12 cellular contexts compared by ENCODE assay signal in the genomic region with DNA sequence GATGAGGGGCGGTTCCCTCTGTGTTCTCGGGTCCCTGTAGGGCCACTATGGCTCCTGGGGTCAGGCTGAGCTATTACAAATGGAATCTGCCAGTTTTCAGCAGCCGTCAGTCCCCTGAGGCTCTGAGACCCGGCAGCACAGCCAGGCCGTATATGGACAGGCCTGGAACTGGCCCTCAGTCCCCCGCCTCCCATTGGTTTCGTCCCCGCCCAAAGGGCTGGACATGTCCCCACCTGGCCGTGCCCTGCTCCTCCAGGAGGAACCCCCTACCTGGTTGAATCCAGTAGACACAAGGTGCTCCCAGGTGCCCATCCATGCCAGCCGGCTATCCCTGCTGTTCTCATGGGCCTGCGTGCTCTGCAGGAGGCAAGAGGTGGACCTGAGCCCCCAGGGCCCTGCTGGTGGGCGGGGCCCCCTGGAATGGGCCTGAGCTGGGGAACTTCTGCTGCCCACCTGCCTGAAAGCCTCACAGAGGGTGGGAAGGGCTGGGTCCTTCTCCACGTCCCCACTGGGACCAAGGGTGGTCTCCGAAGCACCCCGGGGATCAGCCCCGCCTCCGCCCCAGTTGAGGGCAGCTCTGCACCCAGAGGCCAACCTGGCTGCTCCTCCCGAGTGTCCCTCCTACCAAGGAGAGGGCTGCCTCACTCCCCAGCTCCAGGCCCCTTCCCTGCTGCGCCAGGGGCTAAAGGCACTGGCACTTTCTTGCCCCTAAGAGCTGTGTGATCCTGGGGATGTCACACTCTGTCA. TPM values are rescaled to one million over a fixed set of nuclear protein-coding genes. Genes with fewer than 3 reads are reported as not detected.
DNase-seq lines count a peak whose midpoint lies in the region; ATAC-seq and TF ChIP-seq lines count a peak whose summit lies in the region.
"Had no signal": no experiment of that assay in that cellular context is flagged by ENCODE, and none has a peak within 500 bp of the region (broad histone marks: within the 10 kb centered on the region; RNA-seq: fewer than 3 reads in every experiment).

No MANE protein-coding gene starts in this region.

- no peaks in the 10 kb centered on the region for H3K4me1 Mint-ChIP-seq in Caco-2 (ENCODE audit: low read depth, unreplicated experiment)
- H3K4me1 Mint-ChIP-seq: activated CD4-positive, alpha-beta T cell treated with anti-CD3 and anti-CD28 coated beads, Interleukin-2, amount 10 ng/mL, durations not matched to agents 24 days and 14 days had no signal

- H3K36me3 ChIP-seq in Caco-2 (ENCODE audit: control insufficient read depth, insufficient read depth, low read length) (no peaks in the 10 kb centered on the region), skeletal muscle tissue (ENCODE audit: control insufficient read depth in 3 of 3, insufficient read depth in 3 of 3, low read length in 3 of 3) (peaks cover 7 to 11% (median 10%) of the 10 kb centered on the region in 3 donors)

- H3K27me3 Mint-ChIP-seq in Caco-2 (ENCODE audit: insufficient read depth, unreplicated experiment) = no peaks in the 10 kb centered on the region
- H3K27me3 Mint-ChIP-seq: activated CD4-positive, alpha-beta T cell treated with anti-CD3 and anti-CD28 coated beads, Interleukin-2, amount 10 ng/mL, durations not matched to agents 24 days and 14 days had no signal

- H3K27ac Mint-ChIP-seq in Caco-2 (ENCODE audit: unreplicated experiment) = no peak overlapping the region
- H3K27ac Mint-ChIP-seq: activated CD4-positive, alpha-beta T cell treated with anti-CD3 and anti-CD28 coated beads, Interleukin-2, amount 10 ng/mL, durations not matched to agents 24 days and 14 days had no signal

- H3K4me1 ChIP-seq in Caco-2 = peaks cover 13% of the 10 kb centered on the region
- H3K4me1 ChIP-seq in skeletal muscle tissue (ENCODE audit: control insufficient read depth in 3 of 3, insufficient read depth in 3 of 3, low read length in 3 of 3) = peaks cover 9 to 38% (median 22%) of the 10 kb centered on the region in 3 donors

- CTCF ChIA-PET in Caco-2 (lab: Charles Lee) = interaction anchor here (0.7 to 1.5 kb wide), 2 partner anchors 15 to 19 kb away, joined by 3 read pairs; no protein-coding TSS in a partner anchor

- POLR2A ChIA-PET in Caco-2 (lab: Charles Lee) = no interaction called here

- peaks cover 7% of the 10 kb centered on the region for H3K36me3 Mint-ChIP-seq in Caco-2 (ENCODE audit: insufficient read depth, unreplicated experiment)

- peak overlapping the region in 1 of 3 donors; percentile 45 for H3K9ac ChIP-seq in skeletal muscle tissue (ENCODE audit: low read depth in 1 of 3, low read length in 3 of 3)

- TF ChIP-seq CTCF in Caco-2 (IDR thresholded peaks at IDR 0.05; ENCODE audit: insufficient read depth in 1 of 2, low read depth in 1 of 2, low read length in 1 of 2, severe bottlenecking in 1 of 2, unreplicated experiment in 1 of 2) = no peak

- peak; percentile 10 to 41 for ATAC-seq in left cardiac atrium
- no peak for ATAC-seq in HG02870 (IDR thresholded peaks at IDR 0.05; ENCODE audit: unreplicated experiment)

- H3K27me3 ChIP-seq in Caco-2 (replicated peaks; ENCODE audit: control insufficient read depth, insufficient read depth, low read length) = no peaks in the 10 kb centered on the region
- H3K27me3 ChIP-seq in skeletal muscle tissue (ENCODE audit: control insufficient read depth in 3 of 3, insufficient read depth in 3 of 3, low read length in 3 of 3) = no peaks in the 10 kb centered on the region

- intact Hi-C loops in Caco-2 (cut with micrococcal nuclease; ENCODE audit: unreplicated experiment) = no loop called here
- intact Hi-C loops in left cardiac atrium (cut with DNase I) = no loop called here

- H3K4me3 Mint-ChIP-seq in Caco-2 (ENCODE audit: unreplicated experiment) = no peak overlapping the region
- H3K4me3 Mint-ChIP-seq: activated CD4-positive, alpha-beta T cell treated with anti-CD3 and anti-CD28 coated beads, Interleukin-2, amount 10 ng/mL, durations not matched to agents 24 days and 14 days had no signal

- BruUV-seq in Caco-2 (replicated peaks; lab: Mats Ljungman, UMichigan) = no TSS peak

- no peaks in the 10 kb centered on the region for H3K9me3 ChIP-seq in Caco-2
- no peaks in the 10 kb centered on the region for H3K9me3 ChIP-seq in skeletal muscle tissue (ENCODE audit: control insufficient read depth in 3 of 3, low read length in 3 of 3)

- H3K4me3 ChIP-seq in Caco-2 (ENCODE audit: low read depth, low read length) (no peak overlapping the region), skeletal muscle tissue (ENCODE audit: low read length in 3 of 3) (no peak overlapping the region)

- H3K9me3 Mint-ChIP-seq in Caco-2 (ENCODE audit: unreplicated experiment) = no peaks in the 10 kb centered on the region
- H3K9me3 Mint-ChIP-seq: activated CD4-positive, alpha-beta T cell treated with anti-CD3 and anti-CD28 coated beads, Interleukin-2, amount 10 ng/mL, durations not matched to agents 24 days and 14 days had no signal

- DNase-seq in Caco-2 (peak; percentile 35 to 73), T1000 (lab: John Stamatoyannopoulos, UW) (peak; percentile 45), left cardiac atrium (peak; percentile 57), RPMI8226 (no peak), SHP77 (lab: John Stamatoyannopoulos, UW) (no peak), midbrain (lab: John Stamatoyannopoulos, UW) (no peak)
- DNase-seq: activated CD4-positive, alpha-beta T cell treated with anti-CD3 and anti-CD28 coated beads, Interleukin-2, amount 10 ng/mL, durations not matched to agents 24 days and 14 days; NCI-H1105 treated with DMSO at 0.1 percent for 48 hours; NCI-H774; stimulated activated CD4-positive, alpha-beta T cell treated with anti-CD3 and anti-CD28 coated beads, Interleukin-12 subunit alpha, Interleukin-12 subunit beta, amount 100 ng/mL, for 4 hours had no signal

- H3K27ac ChIP-seq in skeletal muscle tissue (ENCODE audit: low read depth, low read length) = peak overlapping the region; percentile 70

RNA-seq across cellular contexts. Expression of gene VASN, which starts 16.8 kb away (rescaled TPM):
- 2.7 and 2.8 TPM in 2 replicates for total RNA-seq in Caco-2 (2022)
- total RNA-seq in left cardiac atrium = 10 to 100 TPM; 10.6 to 20.0 TPM
- 13.0 TPM for total RNA-seq in skeletal muscle tissue

RNA-seq across cellular contexts. Expression of gene CORO7, which starts 27.9 kb away (rescaled TPM):
- total RNA-seq in Caco-2 (2022) (23.1 and 33.4 TPM in 2 replicates), left cardiac atrium (10 to 100 TPM; 15.6 to 19.5 TPM), skeletal muscle tissue (14.6 TPM)

RNA-seq across cellular contexts. Expression of gene DNAJA3, which starts 37.2 kb away (rescaled TPM):
- total RNA-seq in Caco-2 (2022) = 77.1 and 79.6 TPM in 2 replicates
- 10 to 100 TPM; 44.6 to 48.3 TPM for total RNA-seq in left cardiac atrium
- 35.5 TPM for total RNA-seq in skeletal muscle tissue

RNA-seq across cellular contexts. Expression of gene PAM16, which starts 37.3 kb away (rescaled TPM):
- total RNA-seq in Caco-2 (2022) (74.1 and 76.5 TPM in 2 replicates), left cardiac atrium (10 to 100 TPM; 51.0 to 64.3 TPM), skeletal muscle tissue (32.9 TPM)

Comparison
In these comparisons a context has a peak if more than half of its experiments do, and no peak if none do; other contexts are left out.
1. DNase-seq: peak in Caco-2 (2 of 2), T1000 (single experiment) and left cardiac atrium (single experiment); none in RPMI8226 (single experiment), SHP77 (0 of 2) and midbrain (single experiment).